In the genomic region with DNA sequence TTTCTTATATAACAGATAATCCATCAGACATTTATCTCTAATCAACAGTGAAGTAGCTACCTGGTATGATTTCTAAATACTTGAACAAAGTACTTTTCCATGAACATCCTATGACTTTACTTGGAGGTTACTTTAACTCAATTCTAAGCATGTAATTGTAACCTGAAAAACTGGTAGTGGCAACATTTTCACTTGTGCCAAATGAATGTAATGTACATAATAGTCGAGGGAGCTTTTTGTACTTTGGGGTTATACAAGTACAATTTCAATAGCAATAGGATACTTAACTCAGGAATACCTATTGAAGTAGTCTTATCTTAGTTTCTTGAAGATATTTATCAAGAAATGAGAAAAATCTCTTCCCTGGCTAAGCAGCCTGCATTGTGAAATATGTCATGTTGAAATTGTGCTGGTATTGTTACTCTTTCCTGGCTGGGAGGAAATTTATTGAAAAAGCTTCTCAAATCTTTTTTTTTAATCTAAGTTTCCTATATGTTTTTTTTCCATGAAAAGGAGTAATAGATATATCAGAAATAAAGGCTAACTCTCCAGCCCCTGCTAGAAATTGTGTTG, we compare ENCODE assay signal across 9 cellular contexts. TPM values are rescaled to one million over a fixed set of nuclear protein-coding genes. Genes with fewer than 3 reads are reported as not detected.
DNase-seq lines count a peak whose midpoint lies in the region; ATAC-seq, FAIRE-seq and TF ChIP-seq lines count a peak whose summit lies in the region.
"Had no signal": no experiment of that assay in that cellular context is flagged by ENCODE, and none has a peak within 500 bp of the region (broad histone marks: within the 10 kb centered on the region; RNA-seq: fewer than 3 reads in every experiment).

No MANE protein-coding gene starts in this region.

- no peaks in the 10 kb centered on the region for H3K9me2 ChIP-seq in PC-9 (ENCODE audit: insufficient read depth)

- H3K9me3 ChIP-seq in PC-9 (ENCODE audit: insufficient read depth, low read depth) (no peaks in the 10 kb centered on the region), endothelial cell of umbilical vein (replicated peaks; ENCODE audit: control insufficient read depth, insufficient read depth, low read length) (no peaks in the 10 kb centered on the region), prostate gland (no peaks in the 10 kb centered on the region)

- no peak for TF ChIP-seq POLR2A in endothelial cell of umbilical vein (IDR thresholded peaks at IDR 0.05; ENCODE audit: low read depth, low read length)
- no peak for TF ChIP-seq POLR2A in prostate gland (IDR thresholded peaks at IDR 0.05)

- BruUV-seq in PC-9 (replicated peaks; lab: Mats Ljungman, UMichigan) = no TSS peak
- BruUV-seq in endothelial cell of umbilical vein (replicated peaks; lab: Mats Ljungman, UMichigan) = no TSS peak

- peak overlapping the region; percentile 83 for H3K27ac ChIP-seq in PC-9
- no peak overlapping the region for H3K27ac ChIP-seq in endothelial cell of umbilical vein (ENCODE audit: insufficient read depth, low read depth, low read length)
- peak overlapping the region; percentile 38 to 59 for H3K27ac ChIP-seq in prostate gland

- no peak overlapping the region for H3K9ac ChIP-seq in endothelial cell of umbilical vein (replicated peaks; ENCODE audit: extremely low read depth, insufficient read depth, low read length)

- H2AFZ ChIP-seq in PC-9 = no peak overlapping the region
- no peak overlapping the region for H2AFZ ChIP-seq in endothelial cell of umbilical vein (ENCODE audit: low read depth, low read length)

- H3K36me3 ChIP-seq in PC-9 (ENCODE audit: low read depth) (no peaks in the 10 kb centered on the region), endothelial cell of umbilical vein (ENCODE audit: control insufficient read depth in 2 of 2, extremely low read depth in 1 of 2, insufficient read depth in 2 of 2, low read length in 2 of 2) (no peaks in the 10 kb centered on the region), prostate gland (no peaks in the 10 kb centered on the region)

- H3K9me1 ChIP-seq in endothelial cell of umbilical vein (replicated peaks; ENCODE audit: control insufficient read depth, extremely low read depth, insufficient read depth, low read length) = no peaks in the 10 kb centered on the region

- peaks cover 37% of the 10 kb centered on the region for H3F3A ChIP-seq in PC-9 (ENCODE audit: insufficient read depth, low read depth)

- CTCF ChIA-PET in PC-9 (lab: Charles Lee) = interaction anchor here (0.6 kb wide), 1 partner anchor 14 kb away, joined by 3 read pairs; no protein-coding TSS in a partner anchor
- CTCF ChIA-PET in endothelial cell of umbilical vein (lab: Charles Lee) = interaction anchor here (1.0 to 1.3 kb wide), 3 partner anchors 11 to 17 kb away, joined by 3 to 5 read pairs (median 5); no protein-coding TSS in a partner anchor

- TF ChIP-seq CTCF in PC-9 (conservative IDR thresholded peaks at IDR 0.05) (no peak), endothelial cell of umbilical vein (IDR thresholded peaks at IDR 0.05; ENCODE audit: extremely low read depth in 1 of 2, insufficient read depth in 1 of 2, low read depth in 1 of 2, low read length in 2 of 2) (no peak), prostate gland (IDR thresholded peaks at IDR 0.05) (no peak)

- POLR2A ChIA-PET in PC-9 (lab: Charles Lee; ENCODE audit: unreplicated experiment) (no interaction called here), endothelial cell of umbilical vein (lab: Charles Lee) (no interaction called here)

- H3K4me1 ChIP-seq in PC-9 (replicated peaks; ENCODE audit: insufficient read depth) (peaks cover 67% of the 10 kb centered on the region), endothelial cell of umbilical vein (ENCODE audit: control insufficient read depth, extremely low read depth, insufficient read depth, low read length) (peaks cover 28% of the 10 kb centered on the region), prostate gland (replicated peaks) (peaks cover 5% of the 10 kb centered on the region)

- intact Hi-C loops in PC-9 (cut with micrococcal nuclease; ENCODE audit: unreplicated experiment) = loop anchor here (2.0 kb wide), 2 partner anchors 33 to 91 kb away; partner anchors contain the start of gene CACYBP
- intact Hi-C loops in endothelial cell of umbilical vein (cut with micrococcal nuclease) = no loop called here
- intact Hi-C loops in prostate gland (cut with DNase I) = no loop called here

- H3K79me2 ChIP-seq in PC-9 (ENCODE audit: low read depth) = no peaks in the 10 kb centered on the region
- no peaks in the 10 kb centered on the region for H3K79me2 ChIP-seq in endothelial cell of umbilical vein (ENCODE audit: control insufficient read depth, insufficient read depth, low read length)

- H3K4me2 ChIP-seq in PC-9 = peak overlapping the region; percentile 60
- H3K4me2 ChIP-seq in endothelial cell of umbilical vein (ENCODE audit: insufficient read depth, low read length) = no peak overlapping the region

- H3K27me3 ChIP-seq in PC-9 (ENCODE audit: insufficient read depth, low read depth) (no peaks in the 10 kb centered on the region), endothelial cell of umbilical vein (ENCODE audit: control insufficient read depth in 2 of 2, insufficient read depth in 2 of 2, low read length in 2 of 2) (no peaks in the 10 kb centered on the region), prostate gland (replicated peaks; ENCODE audit: insufficient read depth) (no peaks in the 10 kb centered on the region)

- dilution Hi-C loops in endothelial cell of umbilical vein (cut with MboI; ENCODE audit: extremely low pct_ligation_motif_present, low sequenced_read_pairs) = no loop called here

- H4K20me1 ChIP-seq in PC-9 (ENCODE audit: insufficient read depth) = no peaks in the 10 kb centered on the region
- no peaks in the 10 kb centered on the region for H4K20me1 ChIP-seq in endothelial cell of umbilical vein (replicated peaks; ENCODE audit: control insufficient read depth, extremely low read depth, insufficient read depth, low read length)

- FAIRE-seq in endothelial cell of umbilical vein (lab: Jason Lieb, UNC) = no peak

- DNase-seq in GF-D8 (lab: John Stamatoyannopoulos, UW) (peak; percentile 15), PC-9 (peak in 1 of 2 experiments; percentile 95), endothelial cell of umbilical vein (ENCODE audit: low read depth, low spot score) (peak; percentile 6), prostate gland (ENCODE audit: low spot score) (peak; percentile 67), RPMI8226 (no peak), mucosa of gallbladder (ENCODE audit: low spot score) (no peak)
- DNase-seq: NCI-H1092 had no signal

- WGBS in prostate gland = 29% methylated on average over 1 of the region's 1 CpG

- H3K4me3 ChIP-seq in PC-9 (peak overlapping the region; percentile 21; the same call in 1 of the 2 replicates), endothelial cell of umbilical vein (replicated peaks in 1 of 3; ENCODE audit: insufficient read depth in 1 of 3, low read depth in 1 of 3, low read length in 3 of 3) (no peak overlapping the region), prostate gland (no peak overlapping the region)

- no peak for ATAC-seq in HG03175 (IDR thresholded peaks at IDR 0.05; ENCODE audit: unreplicated experiment)
- no peak for ATAC-seq in HG02973 (IDR thresholded peaks at IDR 0.05; ENCODE audit: unreplicated experiment)

TF ChIP-seq in endothelial cell of umbilical vein, 7 proteins besides CTCF, POLR2A, EP300 and RAD21:
- TF ChIP-seq MAX (IDR thresholded peaks at IDR 0.05; ENCODE audit: insufficient read depth, insufficient read length) (no peak), JUN (IDR thresholded peaks at IDR 0.05; ENCODE audit: borderline replicate concordance, insufficient read depth, insufficient read length, low read depth) (no peak), POLR2AphosphoS5 (IDR thresholded peaks at IDR 0.05; ENCODE audit: insufficient read depth, low read depth, low read length) (no peak), MYC (IDR thresholded peaks at IDR 0.05; ENCODE audit: low read depth, low read length) (no peak), EZH2 (IDR thresholded peaks at IDR 0.05; ENCODE audit: borderline replicate concordance, low read depth, low read length, severe bottlenecking) (no peak), GATA2 (IDR thresholded peaks at IDR 0.05; ENCODE audit: insufficient read depth, insufficient read length, low read depth, low read length) (no peak), FOS (IDR thresholded peaks at IDR 0.05; ENCODE audit: borderline replicate concordance, insufficient read depth, low read length) (no peak)

RNA-seq across cellular contexts. Expression of gene CACYBP, which starts 33.7 kb away (rescaled TPM):
- 154 and 156 TPM in 2 replicates for total RNA-seq in PC-9 (2021)
- 149 and 173 TPM in 2 replicates for total RNA-seq in endothelial cell of umbilical vein
- 14.7 and 29.5 TPM in 2 replicates for polyA plus RNA-seq in endothelial cell of umbilical vein
- 53.5 and 62.5 TPM in 2 replicates for polyA plus RNA-seq in endothelial cell of umbilical vein (2011; cell fraction: cytosol; rRNA removed)
- 24.4 and 34.4 TPM in 2 replicates for polyA plus RNA-seq in endothelial cell of umbilical vein (2011; cell fraction: nucleus; rRNA removed)
- polyA plus RNA-seq in endothelial cell of umbilical vein (2012) = 170 and 180 TPM in 2 replicates
- 6.7 and 7.0 TPM in 2 replicates for polyA minus RNA-seq in endothelial cell of umbilical vein
- polyA minus RNA-seq in endothelial cell of umbilical vein (2011; cell fraction: cytosol; rRNA and poly(A)+ RNA removed) = 54.7 TPM
- polyA minus RNA-seq in endothelial cell of umbilical vein (2011; cell fraction: nucleus; rRNA and poly(A)+ RNA removed) = 10.7 and 13.4 TPM in 2 replicates
- total RNA-seq in prostate gland = 100 to 1,000 TPM; 151 to 199 TPM
- 78.1 TPM for total RNA-seq in mucosa of gallbladder

RNA-seq across cellular contexts. Expression of gene MRPS14, which starts 57.1 kb away (rescaled TPM):
- total RNA-seq in PC-9 (2021) = 24.1 and 28.8 TPM in 2 replicates
- total RNA-seq in endothelial cell of umbilical vein = 31.6 and 31.8 TPM in 2 replicates
- polyA plus RNA-seq in endothelial cell of umbilical vein = 24.7 and 29.5 TPM in 2 replicates
- 26.5 and 30.6 TPM in 2 replicates for polyA plus RNA-seq in endothelial cell of umbilical vein (2011; cell fraction: cytosol; rRNA removed)
- polyA plus RNA-seq in endothelial cell of umbilical vein (2011; cell fraction: nucleus; rRNA removed) = 15.9 and 20.6 TPM in 2 replicates
- polyA plus RNA-seq in endothelial cell of umbilical vein (2012) = 34.4 and 43.6 TPM in 2 replicates
- polyA minus RNA-seq in endothelial cell of umbilical vein = 15.0 and 20.1 TPM in 2 replicates
- 12.0 TPM for polyA minus RNA-seq in endothelial cell of umbilical vein (2011; cell fraction: cytosol; rRNA and poly(A)+ RNA removed)
- 10.0 and 13.1 TPM in 2 replicates for polyA minus RNA-seq in endothelial cell of umbilical vein (2011; cell fraction: nucleus; rRNA and poly(A)+ RNA removed)
- total RNA-seq in prostate gland = 10 to 100 TPM; 25.6 to 32.1 TPM
- 35.5 TPM for total RNA-seq in mucosa of gallbladder

Comparison
In these comparisons a context has a peak if more than half of its experiments do, and no peak if none do; other contexts are left out.
1. DNase-seq: peak in GF-D8 (single experiment), endothelial cell of umbilical vein (single experiment) and prostate gland (single experiment); none in RPMI8226 (single experiment) and mucosa of gallbladder (single experiment).